In genomic region chr9:134243778-134244467, GRCh38 we compare ENCODE assay signal across 8 cellular contexts.
A peak's percentile ranks its signal among the peaks of the same experiment; 100 is the strongest.
DNase-seq lines count a peak whose midpoint lies in the region; ATAC-seq and TF ChIP-seq lines count a peak whose summit lies in the region.

No MANE protein-coding gene starts in this region.

- H3K4me1 ChIP-seq in right lobe of liver, result peaks cover 0 to 13% (median 5%) of the 10 kb centered on the region in 4 donors
- peaks cover 4% of the 10 kb centered on the region for H3K4me1 ChIP-seq in upper lobe of right lung

- TF ChIP-seq POLR2A in right lobe of liver (IDR thresholded peaks at IDR 0.05), result no peak

- peak; percentile 69 to 89 (median 81) for ATAC-seq in right lobe of liver
- ATAC-seq in upper lobe of right lung, result peak; percentile 91
- ATAC-seq in HG03432 (IDR thresholded peaks at IDR 0.05; ENCODE audit: unreplicated experiment), result no peak
- ATAC-seq in GM19023 (IDR thresholded peaks at IDR 0.05; ENCODE audit: unreplicated experiment), result no peak

- no peak overlapping the region for H3K27ac Mint-ChIP-seq in activated T-cell treated with anti-CD3 and anti-CD28 coated beads, Interleukin-2, amount 50 U/mL, for 24 hours

- peaks cover 7% of the 10 kb centered on the region for H3K27me3 Mint-ChIP-seq in activated T-cell treated with anti-CD3 and anti-CD28 coated beads, Interleukin-2, amount 50 U/mL, for 24 hours

- peaks cover 13% of the 10 kb centered on the region for H3K4me1 Mint-ChIP-seq in activated T-cell treated with anti-CD3 and anti-CD28 coated beads, Interleukin-2, amount 50 U/mL, for 24 hours (ENCODE audit: low read depth)

- intact Hi-C loops in right lobe of liver (cut with DNase I) (no loop called here), upper lobe of right lung (cut with DNase I) (no loop called here)

- H3K4me3 ChIP-seq in right lobe of liver (no peak overlapping the region), upper lobe of right lung (no peak overlapping the region)

- peaks cover 6% of the 10 kb centered on the region for H3K9me3 Mint-ChIP-seq in activated T-cell treated with anti-CD3 and anti-CD28 coated beads, Interleukin-2, amount 50 U/mL, for 24 hours

- H3K9me3 ChIP-seq in right lobe of liver, result peaks cover 0 to 4% (median 0%) of the 10 kb centered on the region in 4 donors
- H3K9me3 ChIP-seq in upper lobe of right lung, result no peaks in the 10 kb centered on the region

- no peaks in the 10 kb centered on the region for H3K36me3 Mint-ChIP-seq in activated T-cell treated with anti-CD3 and anti-CD28 coated beads, Interleukin-2, amount 50 U/mL, for 24 hours (ENCODE audit: low read depth)

- no peak overlapping the region for H3K4me3 Mint-ChIP-seq in activated T-cell treated with anti-CD3 and anti-CD28 coated beads, Interleukin-2, amount 50 U/mL, for 24 hours

- no peak for TF ChIP-seq CTCF in right lobe of liver (IDR thresholded peaks at IDR 0.05)
- no peak for TF ChIP-seq CTCF in upper lobe of right lung (IDR thresholded peaks at IDR 0.05)

- H3K27me3 ChIP-seq in right lobe of liver (no peaks in the 10 kb centered on the region), upper lobe of right lung (no peaks in the 10 kb centered on the region)

- no peaks in the 10 kb centered on the region for H3K36me3 ChIP-seq in right lobe of liver
- H3K36me3 ChIP-seq in upper lobe of right lung, result no peaks in the 10 kb centered on the region

- peak overlapping the region in 1 of 3 donors; percentile 22 for H3K27ac ChIP-seq in right lobe of liver
- H3K27ac ChIP-seq in upper lobe of right lung, result no peak overlapping the region

- DNase-seq in activated naive CD4-positive, alpha-beta T cell treated with Interleukin-2 at 50 U/mL for 16 hours, result peak; percentile 31
- DNase-seq in activated naive CD4-positive, alpha-beta T cell (lab: John Stamatoyannopoulos, UW), result no peak
- peak; percentile 40 for DNase-seq in activated T-cell treated with anti-CD3 and anti-CD28 coated beads, Interleukin-2, amount 50 U/mL, for 24 hours
- DNase-seq in right lobe of liver, result peak in 1 of 3 donors; percentile 64
- DNase-seq in upper lobe of right lung, result no peak
- no peak for DNase-seq in NCI-H1105 (lab: John Stamatoyannopoulos, UW)

- WGBS in right lobe of liver (ENCODE audit: insufficient coverage, low coverage, low lambda C conversion rate, missing lambda C conversion rate), result 32% methylated on average over 14 of the region's 14 CpGs

Comparison
In these comparisons a context has a peak if more than half of its experiments do, and no peak if none do; other contexts are left out.
1. DNase-seq: peak in activated naive CD4-positive, alpha-beta T cell treated with Interleukin-2 at 50 U/mL for 16 hours (single experiment) and activated T-cell treated with anti-CD3 and anti-CD28 coated beads, Interleukin-2, amount 50 U/mL, for 24 hours (single experiment); none in activated naive CD4-positive, alpha-beta T cell (0 of 4), upper lobe of right lung (single experiment) and NCI-H1105 (single experiment).
2. ATAC-seq: peak in right lobe of liver (4 of 4) and upper lobe of right lung (single experiment); none in HG03432 (single experiment) and GM19023 (single experiment).